In genomic region chr14:68977741-68978549, GRCh38 we compare ENCODE assay signal across 8 cellular contexts. TPM values are rescaled to one million over a fixed set of nuclear protein-coding genes. Genes with fewer than 3 reads are reported as not detected.
A peak's percentile ranks its signal among the peaks of the same experiment; 100 is the strongest.
DNase-seq lines count a peak whose midpoint lies in the region; ATAC-seq, FAIRE-seq and TF ChIP-seq lines count a peak whose summit lies in the region.

No MANE protein-coding gene starts in this region.

- H3K36me3 ChIP-seq in suprapubic skin = no peaks in the 10 kb centered on the region

- DNase-seq in A549 (ENCODE audit: low read depth in 1 of 2, low spot score in 1 of 2) (peak; percentile 67 to 78), NCI-H2171 (lab: John Stamatoyannopoulos, UW) (peak; percentile 27), endothelial cell (ENCODE audit: low spot score) (peak; percentile 68), mucosa of gallbladder (ENCODE audit: low spot score) (peak; percentile 68), suprapubic skin (ENCODE audit: low spot score in 2 of 2) (peak in 1 of 2 donors; percentile 79)
- peak; percentile 80 for DNase-seq in activated CD8-positive, alpha-beta T cell treated with anti-CD3 and anti-CD28 coated beads, Interleukin-2, amount 10 ng/mL, durations not matched to agents 7 days and 5 days

- H3K36me3 Mint-ChIP-seq in activated CD8-positive, alpha-beta T cell treated with anti-CD3 and anti-CD28 coated beads, Interleukin-2, amount 10 ng/mL, durations not matched to agents 7 days and 5 days (ENCODE audit: low read depth) = peaks cover 45% of the 10 kb centered on the region
- peaks cover 12% of the 10 kb centered on the region for H3K36me3 Mint-ChIP-seq in endothelial cell (ENCODE audit: low read depth, unreplicated experiment)

- TF ChIP-seq CTCF in A549 (IDR thresholded peaks at IDR 0.05) = no peak
- TF ChIP-seq CTCF in endothelial cell (IDR thresholded peaks at IDR 0.05; ENCODE audit: unreplicated experiment) = no peak
- no peak for TF ChIP-seq CTCF in suprapubic skin (IDR thresholded peaks at IDR 0.05)

- H3K9me3 ChIP-seq in A549 (no peaks in the 10 kb centered on the region), suprapubic skin (no peaks in the 10 kb centered on the region)

- FAIRE-seq in A549 (lab: Jason Lieb, UNC) = no peak

- H3K4me3 Mint-ChIP-seq in activated CD8-positive, alpha-beta T cell treated with anti-CD3 and anti-CD28 coated beads, Interleukin-2, amount 10 ng/mL, durations not matched to agents 7 days and 5 days = peak overlapping the region; percentile 82
- peak overlapping the region; percentile 92 for H3K4me3 Mint-ChIP-seq in endothelial cell (ENCODE audit: unreplicated experiment)

- H3K27ac Mint-ChIP-seq in activated CD8-positive, alpha-beta T cell treated with anti-CD3 and anti-CD28 coated beads, Interleukin-2, amount 10 ng/mL, durations not matched to agents 7 days and 5 days = peak overlapping the region; percentile 86
- peak overlapping the region; percentile 94 for H3K27ac Mint-ChIP-seq in endothelial cell (ENCODE audit: unreplicated experiment)

- POLR2A ChIA-PET in A549 (lab: Yijun Ruan, JAX) = interaction anchor here (0.9 to 1.3 kb wide), 5 partner anchors 25 to 82 kb away, joined by 3 to 5 read pairs (median 4); no protein-coding TSS in a partner anchor
- POLR2A ChIA-PET in activated CD8-positive, alpha-beta T cell treated with anti-CD3 and anti-CD28 coated beads, Interleukin-2, amount 10 ng/mL, durations not matched to agents 7 days and 5 days (lab: Charles Lee) = interaction anchor here (0.6 to 2.0 kb wide), 9 partner anchors 8 to 68 kb away, joined by 3 to 8 read pairs (median 3); no protein-coding TSS in a partner anchor

- H3K4me3 ChIP-seq in A549 (peak overlapping the region; percentile 98), suprapubic skin (peak overlapping the region; percentile 74)

- TF ChIP-seq POLR2A in A549 (IDR thresholded peaks at IDR 0.05; ENCODE audit: low read length) (peak; percentile 54), GM15510 (IDR thresholded peaks at IDR 0.05; ENCODE audit: borderline replicate concordance, extremely low read depth, insufficient read length) (peak; percentile 22), suprapubic skin (IDR thresholded peaks at IDR 0.05) (no peak)

- peak overlapping the region; percentile 79 for H3K4me2 ChIP-seq in A549

- ATAC-seq in A549 (peak; percentile 29 to 31), GM19397 (IDR thresholded peaks at IDR 0.05; ENCODE audit: unreplicated experiment) (no peak)
- peak; percentile 53 for ATAC-seq in activated CD8-positive, alpha-beta T cell treated with anti-CD3 and anti-CD28 coated beads, Interleukin-2, amount 10 ng/mL, durations not matched to agents 7 days and 5 days

- H3K4me1 Mint-ChIP-seq in activated CD8-positive, alpha-beta T cell treated with anti-CD3 and anti-CD28 coated beads, Interleukin-2, amount 10 ng/mL, durations not matched to agents 7 days and 5 days (ENCODE audit: low read depth) = peaks cover 39% of the 10 kb centered on the region
- peaks cover 38% of the 10 kb centered on the region for H3K4me1 Mint-ChIP-seq in endothelial cell (ENCODE audit: unreplicated experiment)

- H3K4me1 ChIP-seq in A549 (peaks cover 50% of the 10 kb centered on the region), suprapubic skin (peaks cover 55% of the 10 kb centered on the region)

- CTCF ChIA-PET in A549 (lab: Yijun Ruan, JAX) = interaction anchor here (0.8 to 2.9 kb wide), 14 partner anchors 9 to 129 kb away, joined by 3 to 15 read pairs (median 4); no protein-coding TSS in a partner anchor
- CTCF ChIA-PET in activated CD8-positive, alpha-beta T cell treated with anti-CD3 and anti-CD28 coated beads, Interleukin-2, amount 10 ng/mL, durations not matched to agents 7 days and 5 days (lab: Charles Lee) = interaction anchor here (0.8 to 2.4 kb wide), 13 partner anchors 8 to 129 kb away, joined by 3 to 13 read pairs (median 3); no protein-coding TSS in a partner anchor

- 2% methylated on average over 17 of the region's 57 CpGs for WGBS in A549 (ENCODE audit: missing lambda C conversion rate)
- 3% methylated on average over 25 of the region's 57 CpGs for WGBS in suprapubic skin

- TF ChIP-seq EP300 in A549 (IDR thresholded peaks at IDR 0.05) = no peak
- TF ChIP-seq EP300 in suprapubic skin (IDR thresholded peaks at IDR 0.05) = no peak

- peak in 1 of 2 experiments; percentile 53; a peak in 3 of 5 replicates for TF ChIP-seq RAD21 in A549 (conservative IDR thresholded peaks at IDR 0.05 in 1 of 2, IDR thresholded peaks at IDR 0.05 in 1 of 2)

- peaks cover 21% of the 10 kb centered on the region for H3K27me3 Mint-ChIP-seq in activated CD8-positive, alpha-beta T cell treated with anti-CD3 and anti-CD28 coated beads, Interleukin-2, amount 10 ng/mL, durations not matched to agents 7 days and 5 days (ENCODE audit: low read depth)
- peaks cover 26% of the 10 kb centered on the region for H3K27me3 Mint-ChIP-seq in endothelial cell (ENCODE audit: unreplicated experiment)

- peaks cover 5% of the 10 kb centered on the region for H3K9me3 Mint-ChIP-seq in activated CD8-positive, alpha-beta T cell treated with anti-CD3 and anti-CD28 coated beads, Interleukin-2, amount 10 ng/mL, durations not matched to agents 7 days and 5 days (ENCODE audit: insufficient read depth)
- H3K9me3 Mint-ChIP-seq in endothelial cell (ENCODE audit: unreplicated experiment) = no peaks in the 10 kb centered on the region

- H3K27ac ChIP-seq in A549 (peak overlapping the region; percentile 96 to 99), suprapubic skin (peak overlapping the region; percentile 92)

- H3K27me3 ChIP-seq in suprapubic skin = no peaks in the 10 kb centered on the region

TF ChIP-seq in A549, 52 proteins besides CTCF, POLR2A, EP300 and RAD21 (continues in another document):
- TF ChIP-seq ZC3H11A (IDR thresholded peaks at IDR 0.05) = no peak
- no peak for TF ChIP-seq CBX8 (IDR thresholded peaks at IDR 0.05)
- peak in 1 of 2 experiments; percentile 42; a peak in 1 of 4 replicates for TF ChIP-seq CEBPB (IDR thresholded peaks at IDR 0.05)
- TF ChIP-seq BCL3 (IDR thresholded peaks at IDR 0.05) = no peak
- TF ChIP-seq TFCP2L1 (CRISPR knock-in tag; IDR thresholded peaks at IDR 0.05) = 0 out of 2 replicates have a peak, but pooled peaks have one; percentile 4
- no peak for TF ChIP-seq ELK1 (IDR thresholded peaks at IDR 0.05; ENCODE audit: low read depth, low read length)
- peak; percentile 29 for TF ChIP-seq SMC3 (IDR thresholded peaks at IDR 0.05)
- TF ChIP-seq HOXB5 (CRISPR knock-in tag; IDR thresholded peaks at IDR 0.05) = no peak
- no peak for TF ChIP-seq HEYL (CRISPR knock-in tag; IDR thresholded peaks at IDR 0.05)
- TF ChIP-seq MAZ (IDR thresholded peaks at IDR 0.05; ENCODE audit: borderline replicate concordance, low read depth, low read length) = no peak
- TF ChIP-seq GATA3 (IDR thresholded peaks at IDR 0.05; ENCODE audit: borderline replicate concordance) = no peak
- TF ChIP-seq SREBF2 (IDR thresholded peaks at IDR 0.05) = no peak
- peak; percentile 33; the same call in 1 of the 2 replicates for TF ChIP-seq PHF8 (IDR thresholded peaks at IDR 0.05; ENCODE audit: borderline replicate concordance, low read depth)
- no peak for TF ChIP-seq FOSL2 (IDR thresholded peaks at IDR 0.05)
- TF ChIP-seq FOSL2 (CRISPR knock-in tag; IDR thresholded peaks at IDR 0.05) = peak; percentile 17; the same call in 1 of the 2 replicates
- TF ChIP-seq JUN (IDR thresholded peaks at IDR 0.05) = peak in 1 of 2 experiments; percentile 42; a peak in 1 of 5 replicates
- TF ChIP-seq KDM1A (IDR thresholded peaks at IDR 0.05; ENCODE audit: low read depth) = no peak
- TF ChIP-seq, protein P1, sequence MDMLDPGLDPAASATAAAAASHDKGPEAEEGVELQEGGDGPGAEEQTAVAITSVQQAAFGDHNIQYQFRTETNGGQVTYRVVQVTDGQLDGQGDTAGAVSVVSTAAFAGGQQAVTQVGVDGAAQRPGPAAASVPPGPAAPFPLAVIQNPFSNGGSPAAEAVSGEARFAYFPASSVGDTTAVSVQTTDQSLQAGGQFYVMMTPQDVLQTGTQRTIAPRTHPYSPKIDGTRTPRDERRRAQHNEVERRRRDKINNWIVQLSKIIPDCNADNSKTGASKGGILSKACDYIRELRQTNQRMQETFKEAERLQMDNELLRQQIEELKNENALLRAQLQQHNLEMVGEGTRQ (IDR thresholded peaks at IDR 0.05) = no peak
- TF ChIP-seq, protein P2, sequence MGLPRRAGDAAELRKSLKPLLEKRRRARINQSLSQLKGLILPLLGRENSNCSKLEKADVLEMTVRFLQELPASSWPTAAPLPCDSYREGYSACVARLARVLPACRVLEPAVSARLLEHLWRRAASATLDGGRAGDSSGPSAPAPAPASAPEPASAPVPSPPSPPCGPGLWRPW (IDR thresholded peaks at IDR 0.05) = no peak
- no peak for TF ChIP-seq HDAC2 (IDR thresholded peaks at IDR 0.05)

RNA-seq across cellular contexts. Expression of gene ACTN1, which starts 1.2 kb away (rescaled TPM):
- polyA plus RNA-seq in A549 (2011; rRNA removed) = 207 and 208 TPM in 2 replicates
- polyA plus RNA-seq in A549 (2012; cell fraction: cytosol; rRNA removed) = 265 and 286 TPM in 2 replicates
- 559 and 760 TPM in 2 replicates for polyA plus RNA-seq in A549 (2012; cell fraction: nucleus; rRNA removed)
- polyA plus RNA-seq in A549 (2017; fragmentation: RNase III; extraction: RNeasy Plus Mini Kit Qiagen cat#74134 plus additional on column Dnase treatment) = 245 to 269 TPM (median 252 TPM) in 3 replicates
- 580 and 586 TPM in 2 replicates for polyA minus RNA-seq in A549 (2011; rRNA and poly(A)+ RNA removed)
- total RNA-seq in activated CD8-positive, alpha-beta T cell treated with anti-CD3 and anti-CD28 coated beads, Interleukin-2, amount 10 ng/mL, durations not matched to agents 7 days and 5 days = 10 to 100 TPM; 51.4 to 56.1 TPM
- 130 TPM for total RNA-seq in endothelial cell (ENCODE audit: unreplicated experiment)
- 460 TPM for total RNA-seq in mucosa of gallbladder
- total RNA-seq in suprapubic skin = 100 to 1,000 TPM in 2 of 4 donors, 10 to 100 TPM in 2; 76.8 to 117 (median 94.0) TPM

Comparison
In these comparisons a context has a peak if more than half of its experiments do, and no peak if none do; other contexts are left out.
1. POLR2A ChIP-seq: peak in A549 (single experiment) and GM15510 (single experiment); none in suprapubic skin (0 of 2).